1 cellular context compared by ENCODE assay signal in the genomic region with DNA sequence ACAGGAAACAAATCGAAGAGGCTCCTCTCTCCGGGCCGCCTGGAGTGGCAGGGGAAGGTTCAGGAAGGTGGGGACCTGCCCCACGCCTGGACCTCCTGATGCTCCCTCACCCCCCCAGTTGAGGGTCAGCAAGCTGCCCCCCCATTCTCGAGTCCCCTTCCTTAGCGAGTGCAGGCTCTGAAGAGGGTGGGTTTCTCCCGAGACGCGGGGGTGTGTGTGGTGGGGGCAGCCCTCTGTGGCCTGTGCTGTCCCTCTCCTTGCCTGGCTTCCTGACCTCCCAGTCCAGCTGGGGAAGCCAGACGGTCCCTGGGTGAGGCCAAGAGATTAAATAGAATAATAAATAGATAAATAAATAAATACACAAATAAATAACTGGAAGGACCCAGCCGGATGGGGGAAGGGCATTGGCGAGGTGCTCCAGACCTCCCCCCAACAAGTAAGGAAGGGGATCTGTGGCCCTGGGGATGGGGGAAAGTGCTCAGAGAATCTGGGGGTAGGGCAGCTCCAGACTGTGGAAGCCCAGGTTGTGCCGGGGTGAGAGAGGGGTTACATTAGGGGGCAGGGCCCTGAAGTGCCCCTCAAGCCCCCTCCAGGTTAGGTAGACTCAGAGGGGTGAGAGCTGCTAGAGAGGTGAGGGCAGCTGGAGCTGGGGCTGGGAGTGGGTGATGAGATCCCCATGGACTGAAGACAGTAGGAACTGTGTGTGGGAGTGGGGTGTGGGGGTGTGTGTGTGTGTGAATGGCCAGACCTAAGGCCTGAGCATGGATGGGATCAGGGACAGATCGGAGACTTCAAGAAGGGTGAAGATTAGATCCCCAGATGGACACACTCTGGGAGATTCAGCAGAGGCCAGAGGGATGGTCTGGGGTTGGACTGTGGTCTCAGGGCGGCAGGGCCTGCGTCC.
TF ChIP-seq lines count a peak whose summit lies in the region.

No MANE protein-coding gene starts in this region.

TF ChIP-seq in K562, 482 proteins besides CTCF, POLR2A, EP300 and RAD21:
- TF ChIP-seq HDAC2 (IDR thresholded peaks at IDR 0.05) (no peak), GABPB1 (CRISPR knock-in tag; IDR thresholded peaks at IDR 0.05) (no peak), EGR1 (conservative IDR thresholded peaks at IDR 0.05) (peak; percentile 24; the same call in 1 of the 2 replicates), BDP1 (IDR thresholded peaks at IDR 0.05; ENCODE audit: insufficient read depth, insufficient read length) (no peak), RCOR1 (IDR thresholded peaks at IDR 0.05; ENCODE audit: borderline replicate concordance in 1 of 2, low read depth in 2 of 2, low read length in 2 of 2) (no peak), MBD2 (IDR thresholded peaks at IDR 0.05; ENCODE audit: borderline replicate concordance, low read depth) (no peak)
- TF ChIP-seq, protein P1, sequence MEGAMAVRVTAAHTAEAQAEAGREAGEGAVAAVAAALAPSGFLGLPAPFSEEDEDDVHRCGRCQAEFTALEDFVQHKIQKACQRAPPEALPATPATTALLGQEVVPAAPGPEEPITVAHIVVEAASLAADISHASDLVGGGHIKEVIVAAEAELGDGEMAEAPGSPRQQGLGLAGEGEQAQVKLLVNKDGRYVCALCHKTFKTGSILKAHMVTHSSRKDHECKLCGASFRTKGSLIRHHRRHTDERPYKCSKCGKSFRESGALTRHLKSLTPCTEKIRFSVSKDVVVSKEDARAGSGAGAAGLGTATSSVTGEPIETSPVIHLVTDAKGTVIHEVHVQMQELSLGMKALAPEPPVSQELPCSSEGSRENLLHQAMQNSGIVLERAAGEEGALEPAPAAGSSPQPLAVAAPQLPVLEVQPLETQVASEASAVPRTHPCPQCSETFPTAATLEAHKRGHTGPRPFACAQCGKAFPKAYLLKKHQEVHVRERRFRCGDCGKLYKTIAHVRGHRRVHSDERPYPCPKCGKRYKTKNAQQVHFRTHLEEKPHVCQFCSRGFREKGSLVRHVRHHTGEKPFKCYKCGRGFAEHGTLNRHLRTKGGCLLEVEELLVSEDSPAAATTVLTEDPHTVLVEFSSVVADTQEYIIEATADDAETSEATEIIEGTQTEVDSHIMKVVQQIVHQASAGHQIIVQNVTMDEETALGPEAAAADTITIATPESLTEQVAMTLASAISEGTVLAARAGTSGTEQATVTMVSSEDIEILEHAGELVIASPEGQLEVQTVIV (CRISPR knock-in tag; IDR thresholded peaks at IDR 0.05; ENCODE audit: borderline replicate concordance), result no peak
TF ChIP-seq in K562: peak in this region for 1.
